In genomic region chr4:156118821-156119220, GRCh38 we compare ENCODE assay signal across 15 cellular contexts.
A peak's percentile ranks its signal among the peaks of the same experiment; 100 is the strongest.
DNase-seq lines count a peak whose midpoint lies in the region; ATAC-seq and TF ChIP-seq lines count a peak whose summit lies in the region.
"Had no signal": no experiment of that assay in that cellular context is flagged by ENCODE, and none has a peak within 500 bp of the region (broad histone marks: within the 10 kb centered on the region; RNA-seq: fewer than 3 reads in every experiment).

No MANE protein-coding gene starts in this region.

- no peaks in the 10 kb centered on the region for H3K79me1 ChIP-seq in IMR-90 (ENCODE audit: low read depth in 1 of 2, low read length in 2 of 2)

- H3K4me2 ChIP-seq in IMR-90 (ENCODE audit: low read depth, low read length) = no peak overlapping the region
- peak overlapping the region; percentile 34 for H3K4me2 ChIP-seq in smooth muscle cell
- H3K4me2 ChIP-seq: BLaER1 treated with 17β-estradiol and CSF1 and Interleukin-3, amounts not matched to agents 10 nM and 100 nM had no signal

- no peaks in the 10 kb centered on the region for H4K20me1 ChIP-seq in IMR-90 (ENCODE audit: insufficient read depth, low read length)
- H4K20me1 ChIP-seq in smooth muscle cell (ENCODE audit: low read depth) = no peaks in the 10 kb centered on the region
- H4K20me1 ChIP-seq: BLaER1 treated with 17β-estradiol and CSF1 and Interleukin-3, amounts not matched to agents 10 nM and 100 nM had no signal

- peak overlapping the region; percentile 68 for H3K27ac Mint-ChIP-seq in chondrocyte (ENCODE audit: unreplicated experiment)
- H3K27ac Mint-ChIP-seq in activated naive CD4-positive, alpha-beta T cell treated with anti-CD3 and anti-CD28 coated beads, Interleukin-2, amount 50 U/mL, for 72 hours = no peak overlapping the region
- H3K27ac Mint-ChIP-seq: B cell; CD8-positive, alpha-beta T cell; H9 had no signal

- no peak overlapping the region for H4K91ac ChIP-seq in IMR-90 (ENCODE audit: insufficient read depth, low read depth, low read length)

- peak overlapping the region; percentile 48 for H3K4ac ChIP-seq in IMR-90 (ENCODE audit: low read depth, low read length)

- CTCF ChIA-PET in IMR-90 (lab: Yijun Ruan, JAX) = no interaction called here

- intact Hi-C loops in IMR-90 (cut with micrococcal nuclease) = loop anchor here (10.0 kb wide), 1 partner anchor 714 kb away; no protein-coding TSS in a partner anchor

- H3K36me3 Mint-ChIP-seq in chondrocyte (ENCODE audit: low read depth) = no peaks in the 10 kb centered on the region
- peaks cover 0 to under 1% of the 10 kb centered on the region in 2 donors for H3K36me3 Mint-ChIP-seq in activated naive CD4-positive, alpha-beta T cell treated with anti-CD3 and anti-CD28 coated beads, Interleukin-2, amount 50 U/mL, for 72 hours
- H3K36me3 Mint-ChIP-seq: CD8-positive, alpha-beta T cell had no signal

- no peak overlapping the region for H3K56ac ChIP-seq in IMR-90 (ENCODE audit: extremely low read depth, insufficient read depth, low read length)

- no peak overlapping the region for H2BK15ac ChIP-seq in IMR-90 (ENCODE audit: low read depth, low read length)

- no peak overlapping the region for H3K9ac ChIP-seq in IMR-90 (ENCODE audit: low read depth, low read length)
- peak overlapping the region; percentile 38 for H3K9ac ChIP-seq in smooth muscle cell (ENCODE audit: low read depth)
- H3K9ac ChIP-seq: BLaER1 treated with 17β-estradiol and CSF1 and Interleukin-3, amounts not matched to agents 10 nM and 100 nM had no signal

- ATAC-seq in GM18868 (IDR thresholded peaks at IDR 0.05; ENCODE audit: unreplicated experiment) = peak; percentile 42
- ATAC-seq in IMR-90 (ENCODE audit: low read depth) = no peak
- no peak for ATAC-seq in activated naive CD4-positive, alpha-beta T cell treated with anti-CD3 and anti-CD28 coated beads, Interleukin-2, amount 50 U/mL, for 72 hours
- ATAC-seq: CD8-positive, alpha-beta T cell had no signal

- TF ChIP-seq CTCF in IMR-90 (conservative IDR thresholded peaks at IDR 0.05; ENCODE audit: low read depth, low read length) (no peak), chondrocyte (IDR thresholded peaks at IDR 0.05) (no peak), smooth muscle cell (IDR thresholded peaks at IDR 0.05; ENCODE audit: borderline replicate concordance, insufficient read depth, poor library complexity, severe bottlenecking) (no peak)

- TF ChIP-seq POLR2A in IMR-90 (IDR thresholded peaks at IDR 0.05; ENCODE audit: low read depth, low read length) = no peak

- dilution Hi-C loops in IMR-90 (cut with HindIII; ENCODE audit: low sequenced_read_pairs, unreplicated experiment) = no loop called here

- H3K18ac ChIP-seq in IMR-90 (ENCODE audit: low read depth, low read length) = peak overlapping the region; percentile 44; the same call in 1 of the 2 replicates

- H3K23ac ChIP-seq in IMR-90 (ENCODE audit: low read depth, low read length) = no peak overlapping the region

- POLR2A ChIA-PET in IMR-90 (lab: Charles Lee; ENCODE audit: unreplicated experiment) = no interaction called here

- H3K27me3 Mint-ChIP-seq in chondrocyte (ENCODE audit: low read depth) = no peaks in the 10 kb centered on the region
- H3K27me3 Mint-ChIP-seq: B cell had no signal

- H3K4me3 ChIP-seq in IMR-90 (ENCODE audit: insufficient read depth, low read depth, low read length) (no peak overlapping the region), smooth muscle cell (no peak overlapping the region)
- H3K4me3 ChIP-seq: BLaER1 treated with 17β-estradiol and CSF1 and Interleukin-3, amounts not matched to agents 10 nM and 100 nM had no signal

- WGBS in IMR-90 (ENCODE audit: extremely low coverage in 2 of 2, insufficient read length in 1 of 2), 2 experiments = no CpG with 5 or more reads among the region's 1 CpG
- 62% methylated on average over 1 of the region's 1 CpG for WGBS in smooth muscle cell (ENCODE audit: low lambda C conversion rate)

- H3K27me3 ChIP-seq in IMR-90 (ENCODE audit: control insufficient read depth, insufficient read depth, low read length) (no peaks in the 10 kb centered on the region), smooth muscle cell (ENCODE audit: low read depth) (no peaks in the 10 kb centered on the region)
- H3K27me3 ChIP-seq: BLaER1 treated with 17β-estradiol and CSF1 and Interleukin-3, amounts not matched to agents 10 nM and 100 nM had no signal

- no peaks in the 10 kb centered on the region for H3K9me1 ChIP-seq in IMR-90 (ENCODE audit: insufficient read depth, low read length)

- H3K27ac ChIP-seq in IMR-90 (ENCODE audit: insufficient read depth, low read length) (no peak overlapping the region), smooth muscle cell (ENCODE audit: low read depth) (peak overlapping the region; percentile 90)
- H3K27ac ChIP-seq: BLaER1 treated with 17β-estradiol and CSF1 and Interleukin-3, amounts not matched to agents 10 nM and 100 nM had no signal

- no peak overlapping the region; a peak in 1 of 4 replicates for H4K8ac ChIP-seq in IMR-90 (ENCODE audit: low read depth in 2 of 2, low read length in 2 of 2)

- H3K4me1 ChIP-seq in IMR-90 (ENCODE audit: control insufficient read depth, insufficient read depth, low read length) = peaks cover 5% of the 10 kb centered on the region; the same call in 1 of the 2 replicates
- H3K4me1 ChIP-seq in smooth muscle cell (ENCODE audit: low read depth) = peaks cover 24% of the 10 kb centered on the region
- H3K4me1 ChIP-seq: BLaER1 treated with 17β-estradiol and CSF1 and Interleukin-3, amounts not matched to agents 10 nM and 100 nM had no signal

- H3K36me3 ChIP-seq in IMR-90 (ENCODE audit: control insufficient read depth, insufficient read depth, low read length) (no peaks in the 10 kb centered on the region), smooth muscle cell (ENCODE audit: low read depth) (no peaks in the 10 kb centered on the region)
- H3K36me3 ChIP-seq: BLaER1 treated with 17β-estradiol and CSF1 and Interleukin-3, amounts not matched to agents 10 nM and 100 nM had no signal

- no peaks in the 10 kb centered on the region for H3K9me3 ChIP-seq in IMR-90 (ENCODE audit: control insufficient read depth, insufficient read depth, low read length)
- H3K9me3 ChIP-seq in smooth muscle cell (replicated peaks; ENCODE audit: low read depth) = no peaks in the 10 kb centered on the region
- H3K9me3 ChIP-seq: BLaER1 treated with 17β-estradiol and CSF1 and Interleukin-3, amounts not matched to agents 10 nM and 100 nM had no signal

- H2BK120ac ChIP-seq in IMR-90 (ENCODE audit: low read depth, low read length) = peak overlapping the region; percentile 46; the same call in 1 of the 2 replicates

- peak; percentile 13 for DNase-seq in IMR-90
- no peak for DNase-seq in chondrocyte (ENCODE audit: low spot score)
- DNase-seq in smooth muscle cell (lab: John Stamatoyannopoulos, UW; ENCODE audit: unreplicated experiment) = no peak
- no peak for DNase-seq in activated naive CD4-positive, alpha-beta T cell treated with anti-CD3 and anti-CD28 coated beads, Interleukin-2, amount 50 U/mL, for 72 hours (ENCODE audit: low spot score in 2 of 2)
- DNase-seq in putamen (ENCODE audit: low spot score) = no peak
- no peak for DNase-seq in cerebellar nuclear complex (lab: John Stamatoyannopoulos, UW)
- DNase-seq: CD8-positive, alpha-beta T cell; DMS 273 treated with DMSO at 0.1 percent for 48 hours; DMS53; DND-41; EL; H9 had no signal

- H4K5ac ChIP-seq in IMR-90 (ENCODE audit: low read depth, low read length) = no peak overlapping the region; the same call in 1 of the 2 replicates

- no peak overlapping the region; the same call in 1 of the 2 replicates for H3K14ac ChIP-seq in IMR-90 (replicated peaks; ENCODE audit: low read depth, low read length)

- H2AK5ac ChIP-seq in IMR-90 (ENCODE audit: low read depth, low read length) = no peak overlapping the region

- BruUV-seq in IMR-90 (replicated peaks; lab: Mats Ljungman, UMichigan) = no TSS peak

- TF ChIP-seq RAD21 in IMR-90 (IDR thresholded peaks at IDR 0.05; ENCODE audit: low read length) = no peak

- no peak overlapping the region for H2AK9ac ChIP-seq in IMR-90 (replicated peaks; ENCODE audit: low read depth, low read length, poor library complexity)

- peak overlapping the region; percentile 79; the same call in 1 of the 2 replicates for H2BK20ac ChIP-seq in IMR-90 (ENCODE audit: low read depth, low read length)

- H2BK5ac ChIP-seq in IMR-90 (ENCODE audit: low read depth, low read length, poor library complexity, severe bottlenecking) = no peak overlapping the region

- H3K9me3 Mint-ChIP-seq in chondrocyte (ENCODE audit: low read depth) = no peaks in the 10 kb centered on the region
- H3K9me3 Mint-ChIP-seq in activated naive CD4-positive, alpha-beta T cell treated with anti-CD3 and anti-CD28 coated beads, Interleukin-2, amount 50 U/mL, for 72 hours = peaks cover 0 to under 1% of the 10 kb centered on the region in 2 donors
- H3K9me3 Mint-ChIP-seq: CD8-positive, alpha-beta T cell had no signal

- H2AFZ ChIP-seq in IMR-90 (replicated peaks; ENCODE audit: low read length, poor library complexity) (no peak overlapping the region), smooth muscle cell (ENCODE audit: low read depth) (peak overlapping the region; percentile 46)

- peaks cover 48% of the 10 kb centered on the region for H3K4me1 Mint-ChIP-seq in chondrocyte (ENCODE audit: low read depth)
- H3K4me1 Mint-ChIP-seq: B cell, H9 had no signal

- H3K79me2 ChIP-seq in smooth muscle cell (ENCODE audit: low read depth) = no peaks in the 10 kb centered on the region

- no peak overlapping the region for H3K4me3 Mint-ChIP-seq in chondrocyte (ENCODE audit: unreplicated experiment)
- H3K4me3 Mint-ChIP-seq: B cell; CD8-positive, alpha-beta T cell; H9 had no signal

- in situ Hi-C loops in IMR-90 (cut with MboI; ENCODE audit: low sequenced_read_pairs) = no loop called here

- H3F3A ChIP-seq in smooth muscle cell (ENCODE audit: low read depth) = peaks cover 12% of the 10 kb centered on the region

TF ChIP-seq in IMR-90, 13 proteins besides CTCF, POLR2A, EP300 and RAD21 (continues in another document):
- TF ChIP-seq MAZ (IDR thresholded peaks at IDR 0.05; ENCODE audit: borderline replicate concordance, low read depth, low read length) (no peak), MAFK (IDR thresholded peaks at IDR 0.05; ENCODE audit: low read depth, low read length) (no peak), ELK1 (IDR thresholded peaks at IDR 0.05; ENCODE audit: borderline replicate concordance, low read depth, low read length) (no peak), FOS (IDR thresholded peaks at IDR 0.05; ENCODE audit: low read depth, low read length) (no peak), RFX5 (IDR thresholded peaks at IDR 0.05; ENCODE audit: low read depth, low read length) (no peak), SMC3 (IDR thresholded peaks at IDR 0.05; ENCODE audit: low read depth, low read length) (no peak), CEBPB (IDR thresholded peaks at IDR 0.05; ENCODE audit: low read depth, low read length) (no peak)
